Comparison of ENCODE assay signal across 27 cellular contexts in the genomic region with DNA sequence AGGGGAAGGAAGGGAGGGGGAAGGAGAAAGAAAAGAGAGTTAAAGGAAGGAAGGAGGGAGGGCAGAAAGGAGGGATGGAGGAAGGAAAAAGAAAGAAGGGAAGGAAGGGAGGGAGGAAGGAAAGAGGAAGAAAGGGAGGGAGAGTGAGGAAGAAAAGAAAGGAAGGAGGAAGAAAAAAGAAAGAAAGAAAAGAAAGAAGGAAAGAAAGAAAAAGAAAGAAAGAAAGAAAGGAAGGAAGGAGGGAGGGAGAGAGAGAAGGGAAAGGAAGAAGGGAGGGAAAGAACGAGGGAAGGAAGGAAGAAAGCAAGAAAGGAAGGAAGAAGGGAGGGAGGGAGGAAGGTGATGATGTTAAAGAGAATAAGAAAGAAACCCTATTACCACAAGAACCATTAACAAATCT.
"Had no signal": no experiment of that assay in that cellular context is flagged by ENCODE, and none has a peak within 500 bp of the region (broad histone marks: within the 10 kb centered on the region; RNA-seq: fewer than 3 reads in every experiment).

No MANE protein-coding gene starts in this region.

- FAIRE-seq: urothelium cell line had no signal

- H3K27me3 ChIP-seq: stomach, suprapubic skin, testis, thyroid gland, tibial artery, tibial nerve, transverse colon, upper lobe of left lung, upper lobe of right lung, vagina had no signal

- H3K36me3 ChIP-seq: stomach, suprapubic skin, thoracic aorta, thyroid gland, tibial artery, tibial nerve, transverse colon, upper lobe of left lung, upper lobe of right lung, uterus, vagina had no signal

- H3K9me3 ChIP-seq: suprapubic skin, testis, thoracic aorta, thyroid gland, tibial nerve, transverse colon, upper lobe of right lung, uterus, vagina had no signal

- ATAC-seq: stimulated activated effector memory CD8-positive, alpha-beta T cell treated with anti-CD3 and anti-CD28 coated beads, Interleukin-12 subunit alpha, Interleukin-12 subunit beta, amount 100 ng/mL, for 72 hours; stimulated activated memory B cell treated with anti-CD40 and anti-IgM and Interleukin-4, amounts not matched to agents 10 μg/mL and 1 μg/mL and 100 μg/mL, for 72 hours; stimulated activated naive B cell treated with anti-CD40 and anti-IgM and Interleukin-4, amounts not matched to agents 10 μg/mL and 1 μg/mL and 100 μg/mL, for 72 hours; stimulated activated naive CD8-positive, alpha-beta T cell treated with anti-CD3 and anti-CD28 coated beads, Interleukin-15, amount 100 ng/mL, for 72 hours; stimulated activated naive CD8-positive, alpha-beta T cell treated with anti-CD3 and anti-CD28 coated beads, Interleukin-15, Interleukin-2, amounts not matched to agents 100 U/mL and 50 U/mL, for 24 hours; upper lobe of right lung had no signal

- H3K4me3 ChIP-seq: stomach, suprapubic skin, testis, thoracic aorta, thyroid gland, tibial artery, tibial nerve, transverse colon, upper lobe of left lung, upper lobe of right lung, uterus, vagina had no signal

- H3K27ac ChIP-seq: stomach, suprapubic skin, testis, thoracic aorta, thyroid gland, tibial artery, tibial nerve, transverse colon, upper lobe of left lung, upper lobe of right lung, uterus, vagina had no signal

- H3K4me1 ChIP-seq: stomach, suprapubic skin, testis, thyroid gland, tibial artery, tibial nerve, transverse colon, upper lobe of left lung, upper lobe of right lung, uterus, vagina had no signal

- DNase-seq: stimulated activated CD4-positive, alpha-beta T cell treated with anti-CD3 and anti-CD28 coated beads, Interleukin-2, amount 100 ng/mL, for 48 hours; stimulated activated CD4-positive, alpha-beta T cell treated with anti-CD3 and anti-CD28 coated beads, Interleukin-4, amount 100 ng/mL, for 1 hour; stimulated activated CD4-positive, alpha-beta T cell treated with anti-CD3 and anti-CD28 coated beads, Interleukin-4, amount 100 ng/mL, for 24 hours; stimulated activated CD4-positive, alpha-beta T cell treated with anti-CD3 and anti-CD28 coated beads, Interleukin-4, amount 100 ng/mL, for 4 hours; stimulated activated CD8-positive, alpha-beta memory T cell treated with anti-CD3 and anti-CD28 coated beads, Interleukin-4, amount 100 ng/mL, for 48 hours; stimulated activated naive B cell treated with anti-CD40 and anti-IgM and Interleukin-4, amounts not matched to agents 10 μg/mL and 1 μg/mL and 100 μg/mL, for 72 hours; stimulated activated naive CD4-positive, alpha-beta T cell; stimulated activated naive CD4-positive, alpha-beta T cell treated with Interleukin-2 at 50 U/mL for 16 hours; stimulated activated naive CD8-positive, alpha-beta T cell treated with anti-CD3 and anti-CD28 coated beads, Interleukin-15, amount 100 ng/mL, for 72 hours; stimulated activated naive CD8-positive, alpha-beta T cell treated with anti-CD3 and anti-CD28 coated beads, Interleukin-15, Interleukin-2, amounts not matched to agents 100 U/mL and 50 U/mL, for 24 hours; stomach; substantia nigra; testis; thyroid gland; tibial artery; transverse colon; trophoblast cell; upper lobe of left lung; upper lobe of right lung; uterus had no signal
